ENCODE assay signal across 34 cellular contexts in the genomic region with DNA sequence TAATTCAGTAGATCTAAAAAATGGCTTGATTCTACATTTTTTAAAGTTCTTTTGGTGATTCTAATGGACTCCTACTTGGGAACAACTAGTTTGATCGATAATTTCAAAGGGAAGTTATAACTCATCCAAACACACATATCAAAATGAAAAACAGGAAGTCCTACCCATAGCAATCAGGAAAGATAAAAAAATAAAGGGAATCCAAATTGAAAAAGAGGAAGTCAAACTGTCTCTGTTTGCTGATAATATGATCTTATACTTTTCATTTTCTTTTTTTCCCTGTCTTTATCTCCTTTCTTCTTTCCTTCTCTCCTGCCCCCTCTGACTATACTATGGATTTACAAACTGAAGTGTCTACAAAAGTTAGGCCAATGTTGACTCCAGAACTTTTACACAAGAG.
"Had no signal": no experiment of that assay in that cellular context is flagged by ENCODE, and none has a peak within 500 bp of the region (broad histone marks: within the 10 kb centered on the region; RNA-seq: fewer than 3 reads in every experiment).

No MANE protein-coding gene starts in this region.

- H3K9me3 Mint-ChIP-seq: activated naive CD4-positive, alpha-beta T cell treated with anti-CD3 and anti-CD28 coated beads, Interleukin-2, amount 50 U/mL, for 24 hours had no signal

- H3K4me3 ChIP-seq: ascending aorta, cardiac muscle cell, colonic mucosa, SJCRH30, SK-N-MC had no signal

- DNase-seq: activated B cell treated with CpG ODN at 0.5 μM for 24 hours; activated CD4-positive, alpha-beta memory T cell treated with anti-CD3 and anti-CD28 coated beads, Interleukin-2, amount 10 ng/mL, durations not matched to agents 7 days and 5 days; activated CD4-positive, alpha-beta T cell treated with anti-CD3 and anti-CD28 coated beads for 4 hours; activated CD4-positive, CD25-positive, alpha-beta regulatory T cell treated with anti-CD3 and anti-CD28 coated beads, Interleukin-2, amount 50 U/mL, for 72 hours; activated CD8-positive, alpha-beta memory T cell treated with anti-CD3 and anti-CD28 coated beads for 24 hours; activated effector memory CD4-positive, alpha-beta T cell treated with anti-CD3 and anti-CD28 coated beads, Interleukin-2, amount 50 U/mL, for 16 hours; activated naive CD4-positive, alpha-beta T cell treated with Interleukin-2 at 50 U/mL for 16 hours; activated naive CD8-positive, alpha-beta T cell treated with anti-CD3 and anti-CD28 coated beads, Interleukin-2, amount 10 ng/mL, durations not matched to agents 7 days and 5 days; activated T-cell treated with anti-CD3 and anti-CD28 coated beads, Interleukin-2, amount 50 U/mL, for 1 hour; activated T-cell treated with anti-CD3 and anti-CD28 coated beads, Interleukin-2, amount 50 U/mL, for 72 hours; amygdala; colonic mucosa; IMR-90; KG1; NCI-H1105; NCI-H1417 treated with DMSO at 0.1 percent for 48 hours; NCI-H187 treated with DMSO at 0.1 percent for 48 hours; NCI-H2081; NCI-H345; NCI-H524 treated with DMSO at 0.1 percent for 48 hours; SHP77; SJCRH30; SW 1271; T-helper 1 cell; T-helper 2 cell; T-helper 9 cell had no signal

- H3K36me3 ChIP-seq: ascending aorta, cardiac muscle cell, colonic mucosa, SJCRH30 had no signal

- H3K4me3 Mint-ChIP-seq: activated B cell treated with CpG ODN at 0.5 μM for 24 hours; activated CD4-positive, alpha-beta memory T cell treated with anti-CD3 and anti-CD28 coated beads, Interleukin-2, amount 10 ng/mL, durations not matched to agents 7 days and 5 days; activated naive CD4-positive, alpha-beta T cell treated with anti-CD3 and anti-CD28 coated beads, Interleukin-2, amount 50 U/mL, for 24 hours; activated naive CD8-positive, alpha-beta T cell treated with anti-CD3 and anti-CD28 coated beads, Interleukin-2, amount 10 ng/mL, durations not matched to agents 7 days and 5 days; activated T-cell treated with anti-CD3 and anti-CD28 coated beads, Interleukin-2, amount 50 U/mL, for 72 hours; activated T-helper 17 cell treated with anti-CD3 and anti-CD28 coated beads, Interleukin-2, amount 50 U/mL, for 72 hours; central memory CD8-positive, alpha-beta T cell had no signal

- H3K9me3 ChIP-seq: ascending aorta, colonic mucosa, SJCRH30 had no signal

- H3K4me1 Mint-ChIP-seq: activated B cell treated with CpG ODN at 0.5 μM for 24 hours; activated CD4-positive, alpha-beta memory T cell treated with anti-CD3 and anti-CD28 coated beads, Interleukin-2, amount 10 ng/mL, durations not matched to agents 7 days and 5 days; activated naive CD4-positive, alpha-beta T cell treated with anti-CD3 and anti-CD28 coated beads, Interleukin-2, amount 50 U/mL, for 24 hours; activated naive CD8-positive, alpha-beta T cell treated with anti-CD3 and anti-CD28 coated beads, Interleukin-2, amount 10 ng/mL, durations not matched to agents 7 days and 5 days; activated T-helper 17 cell treated with anti-CD3 and anti-CD28 coated beads, Interleukin-2, amount 50 U/mL, for 72 hours; central memory CD8-positive, alpha-beta T cell had no signal

- ATAC-seq: activated T-cell treated with anti-CD3 and anti-CD28 coated beads, Interleukin-2, amount 50 U/mL, for 72 hours; activated T-helper 17 cell treated with anti-CD3 and anti-CD28 coated beads, Interleukin-2, amount 50 U/mL, for 72 hours; Panc1 had no signal

- H3K27ac ChIP-seq: ascending aorta, cardiac muscle cell, colonic mucosa, SJCRH30, SK-N-MC, VCaP had no signal

- H3K27me3 ChIP-seq: ascending aorta, cardiac muscle cell, colonic mucosa, SJCRH30 had no signal

- H3K27ac Mint-ChIP-seq: activated B cell treated with CpG ODN at 0.5 μM for 24 hours; activated CD4-positive, alpha-beta memory T cell treated with anti-CD3 and anti-CD28 coated beads, Interleukin-2, amount 10 ng/mL, durations not matched to agents 7 days and 5 days; activated naive CD4-positive, alpha-beta T cell treated with anti-CD3 and anti-CD28 coated beads, Interleukin-2, amount 50 U/mL, for 24 hours; activated naive CD8-positive, alpha-beta T cell treated with anti-CD3 and anti-CD28 coated beads, Interleukin-2, amount 10 ng/mL, durations not matched to agents 7 days and 5 days; activated T-cell treated with anti-CD3 and anti-CD28 coated beads, Interleukin-2, amount 50 U/mL, for 72 hours; activated T-helper 17 cell treated with anti-CD3 and anti-CD28 coated beads, Interleukin-2, amount 50 U/mL, for 72 hours had no signal

- H3K36me3 Mint-ChIP-seq: activated naive CD4-positive, alpha-beta T cell treated with anti-CD3 and anti-CD28 coated beads, Interleukin-2, amount 50 U/mL, for 24 hours; activated naive CD8-positive, alpha-beta T cell treated with anti-CD3 and anti-CD28 coated beads, Interleukin-2, amount 10 ng/mL, durations not matched to agents 7 days and 5 days had no signal

- H3K27me3 Mint-ChIP-seq: activated B cell treated with CpG ODN at 0.5 μM for 24 hours; activated CD4-positive, alpha-beta memory T cell treated with anti-CD3 and anti-CD28 coated beads, Interleukin-2, amount 10 ng/mL, durations not matched to agents 7 days and 5 days; activated naive CD8-positive, alpha-beta T cell treated with anti-CD3 and anti-CD28 coated beads, Interleukin-2, amount 10 ng/mL, durations not matched to agents 7 days and 5 days; activated T-helper 17 cell treated with anti-CD3 and anti-CD28 coated beads, Interleukin-2, amount 50 U/mL, for 72 hours; central memory CD8-positive, alpha-beta T cell had no signal

- H3K4me1 ChIP-seq: ascending aorta, colonic mucosa had no signal
